ENCODE assay signal across 1 cellular context in the genomic region with DNA sequence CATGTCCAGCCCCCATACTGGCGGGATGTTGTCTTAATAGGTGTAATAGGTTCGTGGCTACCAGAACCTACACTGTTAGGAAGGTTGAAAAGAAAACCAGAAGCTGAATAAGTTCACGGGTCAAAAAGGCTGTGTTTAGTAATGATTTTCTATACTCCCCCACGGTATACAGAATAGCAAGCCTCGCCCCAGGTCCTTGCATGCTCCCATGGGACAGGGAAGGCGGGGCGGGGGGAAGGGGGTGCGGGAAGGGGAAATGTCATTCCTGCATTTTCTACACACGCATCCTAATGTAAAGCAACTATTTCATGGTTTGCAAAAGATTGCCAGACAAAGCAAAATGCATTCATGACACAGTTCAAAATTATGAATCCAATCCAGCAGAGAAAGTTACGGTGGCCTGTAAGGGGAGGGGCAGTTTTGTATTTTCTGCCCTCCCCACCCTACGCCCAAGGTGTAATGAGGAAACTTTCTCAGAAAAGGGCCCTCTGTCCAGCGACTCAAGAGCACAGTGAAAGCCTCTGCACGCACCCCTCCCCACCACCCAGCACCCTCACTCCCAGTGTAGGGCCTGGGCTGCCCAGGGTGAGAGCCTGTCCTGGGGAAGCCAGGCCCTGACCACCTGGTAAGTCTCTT.
TF ChIP-seq lines count a peak whose summit lies in the region.

No MANE protein-coding gene starts in this region.

TF ChIP-seq in K562, 482 proteins besides CTCF, POLR2A, EP300 and RAD21:
- peak; percentile 55; the same call in 1 of the 2 replicates for TF ChIP-seq ZNF407 (IDR thresholded peaks at IDR 0.05; ENCODE audit: low read depth)
- TF ChIP-seq HDAC2 (IDR thresholded peaks at IDR 0.05) = no peak
